20 cellular contexts compared by ENCODE assay signal in genomic region chr22:47286590-47286989, GRCh38.
DNase-seq lines count a peak whose midpoint lies in the region; TF ChIP-seq lines count a peak whose summit lies in the region.
"Had no signal": no experiment of that assay in that cellular context is flagged by ENCODE, and none has a peak within 500 bp of the region (broad histone marks: within the 10 kb centered on the region; RNA-seq: fewer than 3 reads in every experiment).

No MANE protein-coding gene starts in this region.

- no peaks in the 10 kb centered on the region for H3K36me3 ChIP-seq in breast epithelium
- no peaks in the 10 kb centered on the region for H3K36me3 ChIP-seq in neuronal stem cell (replicated peaks in 1 of 2; ENCODE audit: control insufficient read depth in 2 of 2, insufficient read depth in 2 of 2, low read length in 2 of 2)
- no peaks in the 10 kb centered on the region for H3K36me3 ChIP-seq in sigmoid colon
- H3K36me3 ChIP-seq: BLaER1 treated with 17β-estradiol and CSF1 and Interleukin-3, amounts not matched to agents 10 nM and 100 nM had no signal

- H3K4me1 Mint-ChIP-seq in MCF 10A (ENCODE audit: insufficient read depth, unreplicated experiment), result peaks cover under 1% of the 10 kb centered on the region
- H3K4me1 Mint-ChIP-seq: B cell had no signal

- H3K9me3 Mint-ChIP-seq in MCF 10A (ENCODE audit: unreplicated experiment), result peaks cover 7% of the 10 kb centered on the region
- H3K9me3 Mint-ChIP-seq: CD4-positive, alpha-beta T cell; CD8-positive, alpha-beta T cell had no signal

- no peak overlapping the region for H3K4me2 ChIP-seq in neuronal stem cell (ENCODE audit: insufficient read depth, low read length, poor library complexity, severe bottlenecking)
- H3K4me2 ChIP-seq: A549 had no signal

- H3K9me3 ChIP-seq in breast epithelium, result no peaks in the 10 kb centered on the region
- peaks cover 0 to 77% of the 10 kb centered on the region in 2 donors for H3K9me3 ChIP-seq in neuronal stem cell (replicated peaks in 1 of 2; ENCODE audit: control insufficient read depth in 2 of 2, insufficient read depth in 1 of 2, low read depth in 1 of 2, low read length in 2 of 2)
- no peaks in the 10 kb centered on the region for H3K9me3 ChIP-seq in sigmoid colon
- H3K9me3 ChIP-seq: A549; BLaER1 treated with 17β-estradiol and CSF1 and Interleukin-3, amounts not matched to agents 10 nM and 100 nM; Caco-2 had no signal

- H2BK12ac ChIP-seq in neuronal stem cell (ENCODE audit: low read length), result no peak overlapping the region

- H3K9ac ChIP-seq in neuronal stem cell (ENCODE audit: low read depth, low read length, poor library complexity), result no peak overlapping the region
- H3K9ac ChIP-seq: BLaER1 treated with 17β-estradiol and CSF1 and Interleukin-3, amounts not matched to agents 10 nM and 100 nM had no signal

- intact Hi-C loops in MCF 10A (cut with micrococcal nuclease) (no loop called here), breast epithelium (cut with DNase I; ENCODE audit: low total_unique reads) (no loop called here), sigmoid colon (cut with DNase I) (loop anchor here (10.0 kb wide), 2 partner anchors 58 to 998 kb away; no protein-coding TSS in a partner anchor)

- no peak for TF ChIP-seq POLR2A in breast epithelium (IDR thresholded peaks at IDR 0.05)
- no peak for TF ChIP-seq POLR2A in sigmoid colon (IDR thresholded peaks at IDR 0.05)

- no peak overlapping the region for H2BK120ac ChIP-seq in neuronal stem cell (ENCODE audit: low read depth, low read length)

- H3K4ac ChIP-seq in neuronal stem cell (ENCODE audit: low read length), result no peak overlapping the region

- in situ Hi-C loops in GM13976 (cut with MboI; ENCODE audit: low sequenced_read_pairs, unreplicated experiment), result no loop called here

- H2AK5ac ChIP-seq in neuronal stem cell (ENCODE audit: low read depth, low read length), result no peak overlapping the region

- no TSS peak for BruUV-seq in MCF 10A (replicated peaks; lab: Mats Ljungman, UMichigan)

- peaks cover 31% of the 10 kb centered on the region for H3K27me3 Mint-ChIP-seq in MCF 10A (ENCODE audit: insufficient read depth, unreplicated experiment)

- POLR2A ChIA-PET in MCF 10A (lab: Yijun Ruan, JAX), result no interaction called here

- H2BK5ac ChIP-seq in neuronal stem cell (ENCODE audit: low read length), result no peak overlapping the region

- CTCF ChIA-PET in MCF 10A (lab: Yijun Ruan, JAX), result no interaction called here

- H3K27me3 ChIP-seq in breast epithelium (peaks cover 0 to 43% of the 10 kb centered on the region in 2 donors), neuronal stem cell (ENCODE audit: control insufficient read depth in 3 of 3, insufficient read depth in 3 of 3, low read depth in 1 of 3, low read length in 3 of 3) (peaks cover 0 to 24% (median 0%) of the 10 kb centered on the region in 3 experiments), sigmoid colon (peaks cover 0 to 19% (median 0%) of the 10 kb centered on the region in 3 donors)
- H3K27me3 ChIP-seq: BLaER1 treated with 17β-estradiol and CSF1 and Interleukin-3, amounts not matched to agents 10 nM and 100 nM had no signal

- peak overlapping the region; percentile 26 for H4K8ac ChIP-seq in neuronal stem cell (ENCODE audit: low read depth, low read length)

- no peaks in the 10 kb centered on the region for H3K79me1 ChIP-seq in neuronal stem cell (ENCODE audit: low read depth, low read length)

- H3K14ac ChIP-seq in neuronal stem cell (ENCODE audit: low read length), result no peak overlapping the region

- H3K27ac ChIP-seq in breast epithelium (no peak overlapping the region), neuronal stem cell (replicated peaks; ENCODE audit: low read length) (no peak overlapping the region), sigmoid colon (no peak overlapping the region), coronary artery (no peak overlapping the region)
- H3K27ac ChIP-seq: 22Rv1; A549; BLaER1 treated with 17β-estradiol and CSF1 and Interleukin-3, amounts not matched to agents 10 nM and 100 nM; C4-2B had no signal

- DNase-seq in MCF 10A (ENCODE audit: unreplicated experiment), result no peak
- DNase-seq in breast epithelium (ENCODE audit: low spot score in 2 of 2), result no peak
- DNase-seq in GM13976 (ENCODE audit: low spot score), result peak; percentile 20
- no peak for DNase-seq in neuronal stem cell (ENCODE audit: low spot score)
- DNase-seq in sigmoid colon, result peak; percentile 46
- DNase-seq in HT-29 (ENCODE audit: low spot score), result no peak
- DNase-seq in SKM-1 (lab: John Stamatoyannopoulos, UW; ENCODE audit: unreplicated experiment), result no peak
- no peak for DNase-seq in coronary artery (ENCODE audit: low spot score)
- DNase-seq: AML-193; Caco-2; Calu3; CD8-positive, alpha-beta T cell; DMS79 treated with DMSO at 0.1 percent for 48 hours; GF-D8 had no signal

- peaks cover 7% of the 10 kb centered on the region for H3K36me3 Mint-ChIP-seq in MCF 10A (ENCODE audit: insufficient read depth, unreplicated experiment)
- H3K36me3 Mint-ChIP-seq: CD8-positive, alpha-beta T cell had no signal

- no peak overlapping the region for H3K23ac ChIP-seq in neuronal stem cell (ENCODE audit: low read depth, low read length, poor library complexity)

- H3K4me1 ChIP-seq in breast epithelium (no peaks in the 10 kb centered on the region), neuronal stem cell (ENCODE audit: control insufficient read depth in 2 of 2, insufficient read depth in 1 of 2, low read depth in 1 of 2, low read length in 2 of 2) (no peaks in the 10 kb centered on the region), sigmoid colon (no peaks in the 10 kb centered on the region)
- H3K4me1 ChIP-seq: A549, Caco-2 had no signal

- no peak overlapping the region for H2BK15ac ChIP-seq in neuronal stem cell (ENCODE audit: low read length)

- H3K4me3 Mint-ChIP-seq in MCF 10A (ENCODE audit: unreplicated experiment), result no peak overlapping the region
- H3K4me3 Mint-ChIP-seq: B cell; CD4-positive, alpha-beta T cell; CD8-positive, alpha-beta T cell had no signal

- no peak for TF ChIP-seq EP300 in sigmoid colon (IDR thresholded peaks at IDR 0.05)

- peak overlapping the region; percentile 21 for H3K27ac Mint-ChIP-seq in MCF 10A (ENCODE audit: low read depth, unreplicated experiment)
- H3K27ac Mint-ChIP-seq: B cell; CD4-positive, alpha-beta T cell; CD8-positive, alpha-beta T cell had no signal

- TF ChIP-seq CTCF in MCF 10A (IDR thresholded peaks at IDR 0.05; ENCODE audit: unreplicated experiment), result no peak
- no peak for TF ChIP-seq CTCF in breast epithelium (IDR thresholded peaks at IDR 0.05)
- no peak for TF ChIP-seq CTCF in GM13976 (IDR thresholded peaks at IDR 0.05; ENCODE audit: borderline replicate concordance, control extremely low read depth, extremely low read depth, insufficient read depth, missing control alignments)
- TF ChIP-seq CTCF in sigmoid colon (IDR thresholded peaks at IDR 0.05), result no peak
- TF ChIP-seq CTCF in coronary artery (IDR thresholded peaks at IDR 0.05), result no peak

- H4K91ac ChIP-seq in neuronal stem cell (ENCODE audit: low read depth, low read length, poor library complexity), result no peak overlapping the region

- WGBS in neuronal stem cell (ENCODE audit: extremely low coverage in 2 of 2, insufficient read length in 2 of 2, insufficient replicate concordance in 1 of 2), 2 donors, result no CpG with 5 or more reads among the region's 7 CpGs
- WGBS in sigmoid colon, 2 donors, result 62 to 71% methylated on average over 7 of the region's 7 CpGs

- H3K4me3 ChIP-seq in breast epithelium, result no peak overlapping the region
- peak overlapping the region in 1 of 2 donors; percentile 0 for H3K4me3 ChIP-seq in neuronal stem cell (ENCODE audit: low read length in 2 of 2)
- no peak overlapping the region for H3K4me3 ChIP-seq in sigmoid colon
- no peak overlapping the region for H3K4me3 ChIP-seq in coronary artery
- H3K4me3 ChIP-seq: A549; BLaER1 treated with 17β-estradiol and CSF1 and Interleukin-3, amounts not matched to agents 10 nM and 100 nM had no signal

- H3K18ac ChIP-seq in neuronal stem cell (ENCODE audit: low read length), result no peak overlapping the region

- H2AFZ ChIP-seq in neuronal stem cell (ENCODE audit: low read length), result no peak overlapping the region

Comparison
In these comparisons a context has a peak if more than half of its experiments do, and no peak if none do; other contexts are left out.
1. DNase-seq: peak in GM13976 (single experiment) and sigmoid colon (single experiment); none in MCF 10A (single experiment), breast epithelium (0 of 2), neuronal stem cell (single experiment), HT-29 (single experiment), SKM-1 (single experiment) and coronary artery (single experiment).